In genomic region chrX:136909706-136910564, GRCh38 we compare ENCODE assay signal across 1 cellular context.
TF ChIP-seq lines count a peak whose summit lies in the region.

No MANE protein-coding gene starts in this region.

TF ChIP-seq in K562, 482 proteins besides CTCF, POLR2A, EP300 and RAD21 (continued from another document and continues in another):
- TF ChIP-seq HES1 (IDR thresholded peaks at IDR 0.05; ENCODE audit: low read depth) (peak; percentile 33; the same call in 1 of the 2 replicates), KLF6 (CRISPR knock-in tag; IDR thresholded peaks at IDR 0.05; ENCODE audit: borderline replicate concordance) (no peak), ZFP91 (CRISPR knock-in tag; IDR thresholded peaks at IDR 0.05) (no peak), SETDB1 (IDR thresholded peaks at IDR 0.05; ENCODE audit: low read length) (no peak), EZH2 (IDR thresholded peaks at IDR 0.05; ENCODE audit: borderline replicate concordance, low read depth, low read length) (no peak), ZNF232 (CRISPR knock-in tag; IDR thresholded peaks at IDR 0.05) (no peak), PTBP1 (IDR thresholded peaks at IDR 0.05; ENCODE audit: low read depth, low read length) (no peak), KDM2B (CRISPR knock-in tag; IDR thresholded peaks at IDR 0.05) (no peak), CXXC5 (CRISPR knock-in tag; IDR thresholded peaks at IDR 0.05) (no peak), ZNF197 (CRISPR knock-in tag; IDR thresholded peaks at IDR 0.05; ENCODE audit: low read depth) (no peak), CTBP1 (IDR thresholded peaks at IDR 0.05; ENCODE audit: borderline replicate concordance) (peak; percentile 76; the same call in 1 of the 2 replicates), PCBP1 (IDR thresholded peaks at IDR 0.05; ENCODE audit: low read depth, low read length, poor library complexity, severe bottlenecking) (no peak), CHD7 (IDR thresholded peaks at IDR 0.05; ENCODE audit: low read depth, low read length) (no peak), ZKSCAN3 (CRISPR knock-in tag; IDR thresholded peaks at IDR 0.05) (no peak), MAFF (IDR thresholded peaks at IDR 0.05; ENCODE audit: low read length) (no peak), ATF2 (CRISPR knock-in tag; IDR thresholded peaks at IDR 0.05) (no peak), JUNB (CRISPR knock-in tag; conservative IDR thresholded peaks at IDR 0.05) (no peak), CBX1 (IDR thresholded peaks at IDR 0.05; ENCODE audit: low read depth) (no peak), CBFA2T2 (conservative IDR thresholded peaks at IDR 0.05) (no peak), CC2D1A (IDR thresholded peaks at IDR 0.05) (peak; percentile 59), ZNF511 (CRISPR knock-in tag; IDR thresholded peaks at IDR 0.05) (0 out of 2 replicates have a peak, but pooled peaks have one; percentile 28), E2F1 (CRISPR knock-in tag; IDR thresholded peaks at IDR 0.05) (no peak), BRD4 (IDR thresholded peaks at IDR 0.05) (no peak), POU5F1 (IDR thresholded peaks at IDR 0.05; ENCODE audit: borderline replicate concordance, low read depth, low read length, partially characterized antibody) (no peak), GATAD2A (IDR thresholded peaks at IDR 0.05) (no peak), BRF1 (IDR thresholded peaks at IDR 0.05; ENCODE audit: borderline replicate concordance, extremely low read depth, insufficient read length) (no peak), MBD2 (IDR thresholded peaks at IDR 0.05; ENCODE audit: borderline replicate concordance, low read depth) (no peak), IRF9 (tag; IDR thresholded peaks at IDR 0.05) (peak; percentile 78), MCM3 (IDR thresholded peaks at IDR 0.05) (peak; percentile 66; the same call in 1 of the 2 replicates), ARNT (IDR thresholded peaks at IDR 0.05) (peak; percentile 75 to 94), THAP12 (CRISPR knock-in tag; IDR thresholded peaks at IDR 0.05) (no peak), CEBPZ (IDR thresholded peaks at IDR 0.05; ENCODE audit: borderline replicate concordance, low read depth, low read length) (no peak)
